29 cellular contexts compared by ENCODE assay signal in genomic region chr16:56636616-56637413, GRCh38. TPM values are rescaled to one million over a fixed set of nuclear protein-coding genes. Genes with fewer than 3 reads are reported as not detected.
"Had no signal": no experiment of that assay in that cellular context is flagged by ENCODE, and none has a peak within 500 bp of the region (broad histone marks: within the 10 kb centered on the region; RNA-seq: fewer than 3 reads in every experiment).

No MANE protein-coding gene starts in this region.

- H3K9me3 Mint-ChIP-seq: central memory CD8-positive, alpha-beta T cell; dendritic cell treated with granulocyte-macrophage colony-stimulating factor and Interleukin-4, amounts not matched to agents 40 ng/mL and 50 ng/mL, for 4 days; endodermal cell; nephron progenitor cell; stimulated activated naive B cell treated with anti-CD40 and anti-IgM and Interleukin-4, amounts not matched to agents 10 μg/mL and 1 μg/mL and 100 μg/mL, for 72 hours had no signal

- H3K9ac ChIP-seq: parathyroid adenoma had no signal

- H3K4me3 ChIP-seq: psoas muscle, upper lobe of right lung had no signal

- H3K36me3 ChIP-seq: esophagus squamous epithelium, suprapubic skin, tibial artery, upper lobe of right lung had no signal

- H3K27ac Mint-ChIP-seq: activated CD4-positive, alpha-beta T cell treated with anti-CD3 and anti-CD28 coated beads for 36 hours; activated CD8-positive, alpha-beta memory T cell treated with anti-CD3 and anti-CD28 coated beads, Interleukin-2, amount 10 ng/mL, durations not matched to agents 7 days and 5 days; activated CD8-positive, alpha-beta T cell treated with anti-CD3 and anti-CD28 coated beads, Interleukin-2, amount 10 ng/mL, durations not matched to agents 7 days and 5 days; dendritic cell treated with granulocyte-macrophage colony-stimulating factor and Interleukin-4, amounts not matched to agents 40 ng/mL and 50 ng/mL, for 4 days; endodermal cell; nephron progenitor cell had no signal

- H3K4me3 Mint-ChIP-seq: dendritic cell treated with granulocyte-macrophage colony-stimulating factor and Interleukin-4, amounts not matched to agents 40 ng/mL and 50 ng/mL, for 4 days had no signal

- H3K4me1 ChIP-seq: parathyroid adenoma had no signal

- H3K36me3 Mint-ChIP-seq: activated CD8-positive, alpha-beta memory T cell treated with anti-CD3 and anti-CD28 coated beads, Interleukin-2, amount 10 ng/mL, durations not matched to agents 7 days and 5 days; naive B cell; stimulated activated naive B cell treated with anti-CD40 and anti-IgM and Interleukin-4, amounts not matched to agents 10 μg/mL and 1 μg/mL and 100 μg/mL, for 72 hours had no signal

- ATAC-seq: activated CD4-positive, alpha-beta T cell treated with anti-CD3 and anti-CD28 coated beads for 36 hours; activated CD8-positive, alpha-beta memory T cell treated with anti-CD3 and anti-CD28 coated beads, Interleukin-2, amount 10 ng/mL, durations not matched to agents 7 days and 5 days; activated CD8-positive, alpha-beta T cell treated with anti-CD3 and anti-CD28 coated beads, Interleukin-2, amount 10 ng/mL, durations not matched to agents 7 days and 5 days; psoas muscle; stimulated activated naive B cell treated with anti-CD40 and anti-IgM and Interleukin-4, amounts not matched to agents 10 μg/mL and 1 μg/mL and 100 μg/mL, for 72 hours; upper lobe of right lung had no signal

- H2AFZ ChIP-seq: parathyroid adenoma had no signal

- H3K27me3 ChIP-seq: tibial artery had no signal

- DNase-seq: activated CD4-positive, alpha-beta T cell treated with anti-CD3 and anti-CD28 coated beads for 36 hours; activated CD4-positive, CD25-positive, alpha-beta regulatory T cell; activated CD8-positive, alpha-beta memory T cell treated with anti-CD3 and anti-CD28 coated beads, Interleukin-2, amount 10 ng/mL, durations not matched to agents 7 days and 5 days; activated CD8-positive, alpha-beta T cell treated with anti-CD3 and anti-CD28 coated beads, Interleukin-2, amount 10 ng/mL, durations not matched to agents 7 days and 5 days; activated naive CD4-positive, alpha-beta T cell; activated T-cell treated with anti-CD3 and anti-CD28 coated beads, Interleukin-2, amount 50 U/mL, for 48 hours; amygdala; endodermal cell; esophagus squamous epithelium; foreskin melanocyte; islet precursor cell; left ventricle myocardium superior; naive B cell; nephron progenitor cell; psoas muscle; stimulated activated CD4-positive, alpha-beta T cell treated with anti-CD3 and anti-CD28 coated beads, Interleukin-15, amount 100 ng/mL, for 24 hours; stimulated activated CD4-positive, alpha-beta T cell treated with anti-CD3 and anti-CD28 coated beads, Interleukin-2, amount 100 ng/mL, for 24 hours; stimulated activated naive B cell treated with anti-CD40 and anti-IgM and Interleukin-4, amounts not matched to agents 10 μg/mL and 1 μg/mL and 100 μg/mL, for 72 hours; tibial artery; upper lobe of right lung had no signal

- H3K27ac ChIP-seq: parathyroid adenoma, psoas muscle, upper lobe of right lung had no signal

- H3K9me3 ChIP-seq: esophagus squamous epithelium, psoas muscle, suprapubic skin, tibial artery, upper lobe of right lung had no signal

RNA-seq across cellular contexts. Expression of gene MT1A, which starts 1.7 kb away (rescaled TPM):
- total RNA-seq: activated CD8-positive, alpha-beta T cell treated with anti-CD3 and anti-CD28 coated beads, Interleukin-2, amount 10 ng/mL, durations not matched to agents 7 days and 5 days; bronchial epithelial cell; endodermal cell; glomerular endothelial cell; T-helper 1 cell treated with Interleukin-12 subunit alpha and Interleukin-12 subunit beta and Interleukin-4 antibody, amounts not matched to agents 30 ng/mL and 1 ng/mL, for 36 hours had no signal

RNA-seq across cellular contexts. Expression of gene MT1M, which starts 4.4 kb away (rescaled TPM):
- total RNA-seq: activated CD4-positive, alpha-beta T cell treated with anti-CD3 and anti-CD28 coated beads for 36 hours; activated CD8-positive, alpha-beta memory T cell treated with anti-CD3 and anti-CD28 coated beads, Interleukin-2, amount 10 ng/mL, durations not matched to agents 7 days and 5 days; activated CD8-positive, alpha-beta T cell treated with anti-CD3 and anti-CD28 coated beads, Interleukin-2, amount 10 ng/mL, durations not matched to agents 7 days and 5 days; endodermal cell; glomerular endothelial cell; T-helper 1 cell treated with Interleukin-12 subunit alpha and Interleukin-12 subunit beta and Interleukin-4 antibody, amounts not matched to agents 30 ng/mL and 1 ng/mL, for 36 hours had no signal

RNA-seq across cellular contexts. Expression of gene MT1B, which starts 14.9 kb away (rescaled TPM):
- total RNA-seq: activated CD4-positive, alpha-beta T cell treated with anti-CD3 and anti-CD28 coated beads for 36 hours; activated CD8-positive, alpha-beta memory T cell treated with anti-CD3 and anti-CD28 coated beads, Interleukin-2, amount 10 ng/mL, durations not matched to agents 7 days and 5 days; activated CD8-positive, alpha-beta T cell treated with anti-CD3 and anti-CD28 coated beads, Interleukin-2, amount 10 ng/mL, durations not matched to agents 7 days and 5 days; bronchial epithelial cell; endodermal cell; esophagus squamous epithelium; glomerular endothelial cell; left ventricle myocardium superior; lung microvascular endothelial cell; mesenteric fat pad; psoas muscle; suprapubic skin; T-helper 1 cell treated with Interleukin-12 subunit alpha and Interleukin-12 subunit beta and Interleukin-4 antibody, amounts not matched to agents 30 ng/mL and 1 ng/mL, for 36 hours; upper lobe of right lung had no signal
- polyA plus RNA-seq: psoas muscle had no signal

RNA-seq across cellular contexts. Expression of gene MT1F, which starts 20.9 kb away (rescaled TPM):
- total RNA-seq: glomerular endothelial cell had no signal
